ENCODE assay signal across 10 cellular contexts in the genomic region with DNA sequence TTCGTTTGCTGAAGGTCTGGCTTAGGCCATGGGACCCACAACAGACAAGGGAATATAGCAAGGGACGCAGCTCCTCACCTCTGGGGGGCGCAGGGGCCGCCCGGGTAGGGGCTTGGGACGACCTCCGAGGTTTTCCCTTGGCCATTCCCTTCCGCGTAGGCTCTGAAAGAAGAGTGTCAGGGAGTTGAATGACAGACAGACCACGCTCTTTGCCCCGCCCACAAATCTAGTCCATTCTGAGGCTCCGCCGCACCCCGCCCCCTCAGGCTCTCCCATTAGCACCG. TPM values are rescaled to one million over a fixed set of nuclear protein-coding genes. Genes with fewer than 3 reads are reported as not detected.
DNase-seq lines count a peak whose midpoint lies in the region; ATAC-seq, FAIRE-seq and TF ChIP-seq lines count a peak whose summit lies in the region.
"Had no signal": no experiment of that assay in that cellular context is flagged by ENCODE, and none has a peak within 500 bp of the region (broad histone marks: within the 10 kb centered on the region; RNA-seq: fewer than 3 reads in every experiment).

No MANE protein-coding gene starts in this region.

- TF ChIP-seq RAD21 in HepG2 (CRISPR knock-in tag; IDR thresholded peaks at IDR 0.05), result peak; percentile 51; the same call in 1 of the 2 replicates

- 3% methylated on average over 10 of the region's 15 CpGs for WGBS in HepG2 (ENCODE audit: low lambda C conversion rate)

- H3K79me2 ChIP-seq in HepG2 (ENCODE audit: insufficient read depth, low read length), result no peaks in the 10 kb centered on the region

- H3K4me2 ChIP-seq in HepG2 (ENCODE audit: low read depth, low read length), result peak overlapping the region; percentile 93

- H3K9me3 ChIP-seq in HepG2 (ENCODE audit: low read length) (no peaks in the 10 kb centered on the region), stomach smooth muscle (ENCODE audit: control insufficient read depth in 2 of 2, low read length in 2 of 2) (no peaks in the 10 kb centered on the region)

- H3K27ac ChIP-seq in brain microvascular endothelial cell (peak overlapping the region; percentile 13), HepG2 (ENCODE audit: extremely low read length, insufficient read depth, low read length) (peak overlapping the region; percentile 64), stomach smooth muscle (ENCODE audit: low read length) (peak overlapping the region; percentile 73)

- H3K4me3 ChIP-seq in brain microvascular endothelial cell (ENCODE audit: low read depth, low read length) (peak overlapping the region; percentile 55), HepG2 (replicated peaks in 1 of 3; ENCODE audit: insufficient read depth in 1 of 3, low read depth in 2 of 3, low read length in 3 of 3) (peak overlapping the region; percentile 57 to 71 (median 62)), stomach smooth muscle (ENCODE audit: low read length in 2 of 2) (peak overlapping the region; percentile 63 to 79)

- H3K36me3 Mint-ChIP-seq in HFFc6 (ENCODE audit: low read depth), result peaks cover 18% of the 10 kb centered on the region

- TF ChIP-seq CTCF in HFFc6 (IDR thresholded peaks at IDR 0.05), result peak; percentile 70
- peak; percentile 41 for TF ChIP-seq CTCF in brain microvascular endothelial cell (IDR thresholded peaks at IDR 0.05; ENCODE audit: low read depth, low read length, missing control alignments)
- peak; percentile 76 for TF ChIP-seq CTCF in HepG2 (CRISPR knock-in tag; IDR thresholded peaks at IDR 0.05)

- no peak overlapping the region for H3K27ac Mint-ChIP-seq in HFFc6
- H3K27ac Mint-ChIP-seq: T-helper 1 cell treated with Interleukin-12 subunit alpha and Interleukin-12 subunit beta and Interleukin-4 antibody, amounts not matched to agents 30 μg/mL and 1 μg/mL, for 36 hours had no signal

- H3K36me3 ChIP-seq in brain microvascular endothelial cell (replicated peaks) (no peaks in the 10 kb centered on the region), HepG2 (replicated peaks in 1 of 2; ENCODE audit: control insufficient read depth in 1 of 2, insufficient read depth in 2 of 2, low read length in 2 of 2) (no peaks in the 10 kb centered on the region), stomach smooth muscle (ENCODE audit: control insufficient read depth in 2 of 2, insufficient read depth in 2 of 2, low read length in 2 of 2) (no peaks in the 10 kb centered on the region)

- CTCF ChIA-PET in HepG2 (lab: Yijun Ruan, JAX; ENCODE audit: low intra/inter-chr PET ratio, low total read pairs), result no interaction called here

- no peak for FAIRE-seq in HepG2 (lab: Jason Lieb, UNC)

- TF ChIP-seq POLR2A in HepG2 (IDR thresholded peaks at IDR 0.05; ENCODE audit: insufficient read depth in 1 of 2, low read depth in 2 of 2, low read length in 2 of 2), result peak in 1 of 2 experiments; percentile 67; a peak in 2 of 4 replicates

- H3K27me3 Mint-ChIP-seq in HFFc6 (ENCODE audit: insufficient read depth), result peaks cover 1% of the 10 kb centered on the region; the same call in 1 of the 2 replicates

- peaks cover 2% of the 10 kb centered on the region; the same call in 1 of the 2 replicates for H4K20me1 ChIP-seq in HepG2 (ENCODE audit: insufficient read depth, low read length)

- H3K9me3 Mint-ChIP-seq in HFFc6, result no peaks in the 10 kb centered on the region
- H3K9me3 Mint-ChIP-seq: T-helper 1 cell treated with Interleukin-12 subunit alpha and Interleukin-12 subunit beta and Interleukin-4 antibody, amounts not matched to agents 30 μg/mL and 1 μg/mL, for 36 hours had no signal

- H3K4me1 Mint-ChIP-seq in HFFc6 (ENCODE audit: low read depth), result peaks cover 7% of the 10 kb centered on the region

- intact Hi-C loops in HepG2 (cut with micrococcal nuclease; ENCODE audit: unreplicated experiment), result loop anchor here (10.0 kb wide), 1 partner anchor 49 kb away; the partner anchor contains the start of gene MYO1F

- in situ Hi-C loops in brain microvascular endothelial cell (cut with HindIII; ENCODE audit: low pct_ligation_motif_present, low sequenced_read_pairs), result no loop called here
- in situ Hi-C loops in HepG2 (cut with HindIII; ENCODE audit: extremely low pct_ligation_motif_present, low pct_unique_long_range_greater_than_20kb), result no loop called here

- H2AFZ ChIP-seq in HepG2 (ENCODE audit: low read length), result peak overlapping the region; percentile 35

- POLR2A ChIA-PET in HepG2 (lab: Yijun Ruan, JAX), result interaction anchor here (1.0 to 5.9 kb wide), 4 partner anchors 9 to 135 kb away, joined by 4 to 125 read pairs (median 6); partner anchors contain the start of genes RAB11B and ZNF414

- H3K4me1 ChIP-seq in HepG2 (ENCODE audit: insufficient read depth, low read length) (peaks cover 29% of the 10 kb centered on the region), stomach smooth muscle (ENCODE audit: control insufficient read depth, insufficient read depth, low read length) (peaks cover 9% of the 10 kb centered on the region)

- no peaks in the 10 kb centered on the region for H3K27me3 ChIP-seq in brain microvascular endothelial cell (replicated peaks)
- H3K27me3 ChIP-seq in HepG2 (ENCODE audit: control insufficient read depth in 1 of 2, insufficient read depth in 2 of 2, low read length in 2 of 2), result no peaks in the 10 kb centered on the region
- no peaks in the 10 kb centered on the region for H3K27me3 ChIP-seq in stomach smooth muscle (ENCODE audit: control insufficient read depth in 1 of 2, insufficient read depth in 2 of 2, low read length in 2 of 2)

- peak; percentile 78 for ATAC-seq in HepG2
- ATAC-seq in HG03135 (IDR thresholded peaks at IDR 0.05; ENCODE audit: unreplicated experiment), result no peak
- ATAC-seq in GM18873 (IDR thresholded peaks at IDR 0.05; ENCODE audit: low FRiP score, unreplicated experiment), result no peak

- no TSS peak for BruUV-seq in HepG2 (replicated peaks; lab: Mats Ljungman, UMichigan)

- H3K9ac ChIP-seq in HepG2 (ENCODE audit: insufficient read depth, low read depth, low read length) (peak overlapping the region; percentile 71), stomach smooth muscle (ENCODE audit: low read length in 2 of 2) (peak overlapping the region; percentile 59 to 72)

- H3K4me3 Mint-ChIP-seq in HFFc6, result no peak overlapping the region
- H3K4me3 Mint-ChIP-seq: T-helper 1 cell treated with Interleukin-12 subunit alpha and Interleukin-12 subunit beta and Interleukin-4 antibody, amounts not matched to agents 30 μg/mL and 1 μg/mL, for 36 hours had no signal

- TF ChIP-seq EP300 in HepG2 (IDR thresholded peaks at IDR 0.05; ENCODE audit: low read depth in 2 of 2, low read length in 2 of 2) (no peak), HepG2 (CRISPR knock-in tag; IDR thresholded peaks at IDR 0.05; ENCODE audit: borderline replicate concordance) (no peak)

- DNase-seq in HFFc6, result no peak
- DNase-seq in brain microvascular endothelial cell, result no peak
- no peak for DNase-seq in HepG2 (ENCODE audit: low spot score)
- DNase-seq in NCI-H524 treated with DMSO at 0.1 percent for 48 hours (lab: John Stamatoyannopoulos, UW), result no peak
- DNase-seq in mucosa of gallbladder (ENCODE audit: low spot score), result no peak
- DNase-seq: activated naive CD4-positive, alpha-beta T cell treated with anti-CD3 and anti-CD28 coated beads, Interleukin-2, amount 50 U/mL, for 16 hours had no signal

RNA-seq across cellular contexts. Expression of gene ZNF414, which starts 11.4 kb away (rescaled TPM):
- total RNA-seq in HFFc6 (2021; fragmentation: NEBNext Ultra II Directional; extraction: Animal tissue kit (Norgen Biotek cat#: 25700)), result 10 to 100 TPM; 20.1 to 27.2 (median 25.5) TPM
- total RNA-seq in HepG2 (2016; rRNA removed; fragmentation: Illumina TruSeq; extraction: Trizol) (1.4 and 2.5 TPM in 2 replicates), mucosa of gallbladder (32.8 TPM)
- total RNA-seq in HepG2 (2016; cell fraction: cytosol; rRNA removed; fragmentation: Illumina TruSeq; extraction: Trizol; ENCODE audit: low read depth), result 2.2 and 2.4 TPM in 2 replicates
- total RNA-seq in HepG2 (2016; cell fraction: insoluble cytoplasmic fraction; rRNA removed; fragmentation: Illumina TruSeq; extraction: Trizol), result 2.7 and 2.8 TPM in 2 replicates
- 2.8 and 5.6 TPM in 2 replicates for total RNA-seq in HepG2 (2016; cell fraction: membrane; rRNA removed; fragmentation: Illumina TruSeq; extraction: Trizol)
- total RNA-seq in HepG2 (2016; cell fraction: nucleus; rRNA removed; fragmentation: Illumina TruSeq; extraction: Trizol), result 3.3 and 3.4 TPM in 2 replicates
- polyA plus RNA-seq in HepG2 (2011; rRNA removed), result 2.8 and 4.0 TPM in 2 replicates
- 1.9 and 2.9 TPM in 2 replicates for polyA plus RNA-seq in HepG2 (2011; cell fraction: cytosol; rRNA removed)
- polyA plus RNA-seq in HepG2 (2011; cell fraction: nucleus; rRNA removed), result 19.1 and 28.1 TPM in 2 replicates
- polyA plus RNA-seq in HepG2 (2012), result 5.5 and 7.5 TPM in 2 replicates
- 8.4 and 9.5 TPM in 2 replicates for polyA plus RNA-seq in HepG2 (2016; cell fraction: cytosol; fragmentation: Illumina TruSeq; extraction: Trizol; ENCODE audit: low read depth)
- polyA plus RNA-seq in HepG2 (2016; cell fraction: insoluble cytoplasmic fraction; fragmentation: Illumina TruSeq; extraction: Trizol; ENCODE audit: low read depth), result 10.1 and 10.3 TPM in 2 replicates
- 11.5 and 15.0 TPM in 2 replicates for polyA plus RNA-seq in HepG2 (2016; cell fraction: membrane; fragmentation: Illumina TruSeq; extraction: Trizol; ENCODE audit: low read depth)
- 20.2 and 25.1 TPM in 2 replicates for polyA plus RNA-seq in HepG2 (2016; cell fraction: nucleus; fragmentation: Illumina TruSeq; extraction: Trizol; ENCODE audit: insufficient read depth, low read depth)
- polyA minus RNA-seq in HepG2 (2011; rRNA and poly(A)+ RNA removed; ENCODE audit: low replicate concordance), result 2.0 and 7.2 TPM in 2 replicates
- polyA minus RNA-seq in HepG2 (2011; cell fraction: cytosol; rRNA and poly(A)+ RNA removed), result 3.4 and 7.1 TPM in 2 replicates
- polyA minus RNA-seq in HepG2 (2011; cell fraction: nucleus; rRNA and poly(A)+ RNA removed), result 2.6 and 4.6 TPM in 2 replicates

RNA-seq across cellular contexts. Expression of gene PRAM1, which starts 22.9 kb away (rescaled TPM):
- total RNA-seq in HFFc6 (2021; fragmentation: NEBNext Ultra II Directional; extraction: Animal tissue kit (Norgen Biotek cat#: 25700)), result under 1 TPM in 2 of 6 experiments, not detected in 4; 0.21 TPM
- total RNA-seq in HepG2 (2016; rRNA removed; fragmentation: Illumina TruSeq; extraction: Trizol) (not detected in 2 replicates), mucosa of gallbladder (4.8 TPM)
- total RNA-seq in HepG2 (2016; cell fraction: cytosol; rRNA removed; fragmentation: Illumina TruSeq; extraction: Trizol; ENCODE audit: low read depth), result not detected in 2 replicates
- not detected in 2 replicates for total RNA-seq in HepG2 (2016; cell fraction: insoluble cytoplasmic fraction; rRNA removed; fragmentation: Illumina TruSeq; extraction: Trizol)
- not detected in 2 replicates for total RNA-seq in HepG2 (2016; cell fraction: membrane; rRNA removed; fragmentation: Illumina TruSeq; extraction: Trizol)
- not detected in 2 replicates for total RNA-seq in HepG2 (2016; cell fraction: nucleus; rRNA removed; fragmentation: Illumina TruSeq; extraction: Trizol)
- 0.03 TPM in 1 of 2 replicates, not detected in the other for polyA plus RNA-seq in HepG2 (2011; rRNA removed)
- polyA plus RNA-seq in HepG2 (2011; cell fraction: cytosol; rRNA removed), result 0.03 TPM in 1 of 2 replicates, not detected in the other
- polyA plus RNA-seq in HepG2 (2011; cell fraction: nucleus; rRNA removed), result 0.33 and 0.35 TPM in 2 replicates
- 0.15 TPM in 1 of 2 replicates, not detected in the other for polyA plus RNA-seq in HepG2 (2012)
- not detected in 2 replicates for polyA plus RNA-seq in HepG2 (2016; cell fraction: cytosol; fragmentation: Illumina TruSeq; extraction: Trizol; ENCODE audit: low read depth)
- not detected in 2 replicates for polyA plus RNA-seq in HepG2 (2016; cell fraction: insoluble cytoplasmic fraction; fragmentation: Illumina TruSeq; extraction: Trizol; ENCODE audit: low read depth)
- polyA plus RNA-seq in HepG2 (2016; cell fraction: membrane; fragmentation: Illumina TruSeq; extraction: Trizol; ENCODE audit: low read depth), result not detected in 2 replicates
- polyA plus RNA-seq in HepG2 (2016; cell fraction: nucleus; fragmentation: Illumina TruSeq; extraction: Trizol; ENCODE audit: insufficient read depth, low read depth), result not detected in 2 replicates
- not detected in 2 replicates for polyA minus RNA-seq in HepG2 (2011; rRNA and poly(A)+ RNA removed; ENCODE audit: low replicate concordance)
- polyA minus RNA-seq in HepG2 (2011; cell fraction: cytosol; rRNA and poly(A)+ RNA removed), result not detected in 2 replicates
- not detected in 2 replicates for polyA minus RNA-seq in HepG2 (2011; cell fraction: nucleus; rRNA and poly(A)+ RNA removed)

RNA-seq across cellular contexts. Expression of gene MYO1F, which starts 51.9 kb away (rescaled TPM):
- total RNA-seq in HFFc6 (2021; fragmentation: NEBNext Ultra II Directional; extraction: Animal tissue kit (Norgen Biotek cat#: 25700)), result under 1 TPM; 0.09 to 0.28 (median 0.19) TPM
- total RNA-seq in HepG2 (2016; rRNA removed; fragmentation: Illumina TruSeq; extraction: Trizol) (0.09 and 0.13 TPM in 2 replicates), mucosa of gallbladder (47.2 TPM)
- 0.20 and 0.26 TPM in 2 replicates for total RNA-seq in HepG2 (2016; cell fraction: cytosol; rRNA removed; fragmentation: Illumina TruSeq; extraction: Trizol; ENCODE audit: low read depth)
- total RNA-seq in HepG2 (2016; cell fraction: insoluble cytoplasmic fraction; rRNA removed; fragmentation: Illumina TruSeq; extraction: Trizol), result 0.11 and 0.16 TPM in 2 replicates
- 0.21 and 0.80 TPM in 2 replicates for total RNA-seq in HepG2 (2016; cell fraction: membrane; rRNA removed; fragmentation: Illumina TruSeq; extraction: Trizol)
- not detected in 2 replicates for total RNA-seq in HepG2 (2016; cell fraction: nucleus; rRNA removed; fragmentation: Illumina TruSeq; extraction: Trizol)
- 0.13 and 0.34 TPM in 2 replicates for polyA plus RNA-seq in HepG2 (2011; rRNA removed)
- 0.13 and 0.30 TPM in 2 replicates for polyA plus RNA-seq in HepG2 (2011; cell fraction: cytosol; rRNA removed)
- 0.40 and 0.64 TPM in 2 replicates for polyA plus RNA-seq in HepG2 (2011; cell fraction: nucleus; rRNA removed)
- polyA plus RNA-seq in HepG2 (2012), result 0.42 and 1.5 TPM in 2 replicates
- 0.25 and 0.37 TPM in 2 replicates for polyA plus RNA-seq in HepG2 (2016; cell fraction: cytosol; fragmentation: Illumina TruSeq; extraction: Trizol; ENCODE audit: low read depth)
- polyA plus RNA-seq in HepG2 (2016; cell fraction: insoluble cytoplasmic fraction; fragmentation: Illumina TruSeq; extraction: Trizol; ENCODE audit: low read depth), result 0.16 TPM in 1 of 2 replicates, not detected in the other
- 0.32 and 0.36 TPM in 2 replicates for polyA plus RNA-seq in HepG2 (2016; cell fraction: membrane; fragmentation: Illumina TruSeq; extraction: Trizol; ENCODE audit: low read depth)
- polyA plus RNA-seq in HepG2 (2016; cell fraction: nucleus; fragmentation: Illumina TruSeq; extraction: Trizol; ENCODE audit: insufficient read depth, low read depth), result 0.17 and 0.21 TPM in 2 replicates
- polyA minus RNA-seq in HepG2 (2011; rRNA and poly(A)+ RNA removed; ENCODE audit: low replicate concordance), result 0.42 and 0.63 TPM in 2 replicates
- polyA minus RNA-seq in HepG2 (2011; cell fraction: cytosol; rRNA and poly(A)+ RNA removed), result not detected in 2 replicates
- polyA minus RNA-seq in HepG2 (2011; cell fraction: nucleus; rRNA and poly(A)+ RNA removed), result not detected in 2 replicates

Comparison
In these comparisons a context has a peak if more than half of its experiments do, and no peak if none do; other contexts are left out.
1. H3K27ac ChIP-seq: peak in every context shown above with its lines; median percentile 73 in stomach smooth muscle; 64 in HepG2; 13 in brain microvascular endothelial cell.
2. RNA of gene MYO1F, which starts 51.9 kb away (total RNA-seq): 47.2 TPM in mucosa of gallbladder (single experiment); 0.09 to 0.28 TPM in HFFc6 and 0.09 to 0.80 TPM in HepG2; every median in the first group is over 10 times any median in the second.
3. Peak in every context shown above with its lines, with median percentiles within 50 percentile points of each other: CTCF ChIP-seq and H3K4me3 ChIP-seq.